Comparison of ENCODE assay signal across 9 cellular contexts in genomic region chr22:29914165-29914564, GRCh38. TPM values are rescaled to one million over a fixed set of nuclear protein-coding genes. Genes with fewer than 3 reads are reported as not detected.
DNase-seq lines count a peak whose midpoint lies in the region; ATAC-seq, FAIRE-seq and TF ChIP-seq lines count a peak whose summit lies in the region.
"Had no signal": no experiment of that assay in that cellular context is flagged by ENCODE, and none has a peak within 500 bp of the region (broad histone marks: within the 10 kb centered on the region; RNA-seq: fewer than 3 reads in every experiment).

No MANE protein-coding gene starts in this region.

- H3K27ac Mint-ChIP-seq in osteocyte (ENCODE audit: unreplicated experiment), result peak overlapping the region; percentile 36
- H3K27ac Mint-ChIP-seq: activated naive CD8-positive, alpha-beta T cell treated with anti-CD3 and anti-CD28 coated beads, Interleukin-2, amount 50 U/mL, for 24 hours had no signal

- no peak overlapping the region for H3K4me3 ChIP-seq in epithelial cell of proximal tubule (ENCODE audit: low read depth, low read length)

- no peak overlapping the region for H3K4me3 Mint-ChIP-seq in osteocyte (ENCODE audit: unreplicated experiment)
- H3K4me3 Mint-ChIP-seq: activated naive CD8-positive, alpha-beta T cell treated with anti-CD3 and anti-CD28 coated beads, Interleukin-2, amount 50 U/mL, for 24 hours had no signal

- H3K36me3 Mint-ChIP-seq in osteocyte (ENCODE audit: unreplicated experiment), result no peaks in the 10 kb centered on the region

- no peaks in the 10 kb centered on the region for H3K27me3 Mint-ChIP-seq in osteocyte (ENCODE audit: unreplicated experiment)
- H3K27me3 Mint-ChIP-seq: activated naive CD8-positive, alpha-beta T cell treated with anti-CD3 and anti-CD28 coated beads, Interleukin-2, amount 50 U/mL, for 24 hours had no signal

- DNase-seq in EL (peak; percentile 87), RCC 7860 (ENCODE audit: low spot score) (peak; percentile 60), epithelial cell of proximal tubule (ENCODE audit: low read depth) (peak; percentile 74), osteocyte (ENCODE audit: extremely low spot score, unreplicated experiment) (no peak), NCI-H1930 (lab: John Stamatoyannopoulos, UW) (no peak), NCI-H2107 treated with DMSO at 0.1 percent for 48 hours (lab: John Stamatoyannopoulos, UW; ENCODE audit: unreplicated experiment) (no peak)
- DNase-seq: activated naive CD8-positive, alpha-beta T cell treated with anti-CD3 and anti-CD28 coated beads, Interleukin-2, amount 50 U/mL, for 24 hours had no signal

- H3K9me3 Mint-ChIP-seq in osteocyte (ENCODE audit: unreplicated experiment), result no peaks in the 10 kb centered on the region
- H3K9me3 Mint-ChIP-seq: activated naive CD8-positive, alpha-beta T cell treated with anti-CD3 and anti-CD28 coated beads, Interleukin-2, amount 50 U/mL, for 24 hours had no signal

- TF ChIP-seq CTCF in epithelial cell of proximal tubule (conservative IDR thresholded peaks at IDR 0.05; ENCODE audit: low read depth, low read length) (no peak), osteocyte (IDR thresholded peaks at IDR 0.05) (no peak)

- no peak for ATAC-seq in HG02571 (IDR thresholded peaks at IDR 0.05; ENCODE audit: unreplicated experiment)
- ATAC-seq in GM18861 (IDR thresholded peaks at IDR 0.05; ENCODE audit: unreplicated experiment), result no peak
- ATAC-seq: activated naive CD8-positive, alpha-beta T cell treated with anti-CD3 and anti-CD28 coated beads, Interleukin-2, amount 50 U/mL, for 24 hours had no signal

- FAIRE-seq in RCC 7860 (lab: Jason Lieb, UNC), result peak; percentile 86

- H3K4me1 Mint-ChIP-seq in osteocyte (ENCODE audit: unreplicated experiment), result peaks cover 71% of the 10 kb centered on the region

RNA-seq across cellular contexts. Expression of gene MTMR3, which starts 31.2 kb away (rescaled TPM):
- 10.1 and 36.4 TPM in 2 replicates for total RNA-seq in epithelial cell of proximal tubule
- 41.2 and 42.5 TPM in 2 replicates for total RNA-seq in osteocyte

Comparison
In these comparisons a context has a peak if more than half of its experiments do, and no peak if none do; other contexts are left out.
1. DNase-seq: peak in EL (single experiment), RCC 7860 (single experiment) and epithelial cell of proximal tubule (single experiment); none in osteocyte (single experiment), NCI-H1930 (0 of 2) and NCI-H2107 treated with DMSO at 0.1 percent for 48 hours (single experiment).